ENCODE assay signal across 12 cellular contexts in the genomic region with DNA sequence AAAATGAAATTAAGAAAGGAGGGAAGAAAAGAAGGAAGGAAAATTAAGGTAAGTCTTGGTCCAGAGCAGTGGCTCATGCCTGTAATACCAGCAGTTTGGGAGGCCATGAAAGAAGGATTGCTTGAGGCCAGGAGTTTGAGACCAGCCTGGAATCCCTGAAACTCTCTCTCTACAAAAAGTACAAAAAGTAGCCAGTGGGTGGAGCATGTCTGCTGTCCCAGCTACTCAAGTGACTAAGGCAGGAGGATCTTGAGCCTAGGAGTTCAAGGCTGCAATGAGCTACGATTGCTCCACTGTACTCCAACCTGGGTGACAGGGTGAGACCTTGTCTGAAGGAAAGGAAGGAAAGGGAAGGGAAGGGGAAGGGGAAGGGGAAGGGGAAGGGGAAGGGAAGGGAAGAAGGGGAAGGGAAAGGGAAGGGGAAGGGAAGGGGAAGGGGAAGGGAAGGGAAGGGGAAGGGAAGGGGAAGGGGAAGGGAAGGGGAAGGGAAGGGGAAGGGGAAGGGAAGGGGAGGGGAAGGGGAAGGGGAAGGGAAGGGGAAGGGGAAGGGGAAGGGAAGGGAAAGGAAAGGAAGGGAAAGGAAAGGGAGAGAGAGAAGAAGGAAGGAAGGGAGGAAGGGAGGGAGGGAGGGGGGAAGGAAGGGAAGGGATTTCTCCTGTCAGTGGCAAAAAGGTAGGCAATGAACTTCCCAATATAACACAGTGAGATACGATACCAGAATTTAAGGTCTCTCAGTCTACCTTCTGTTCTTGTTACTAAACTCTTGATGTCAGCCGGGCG.
DNase-seq lines count a peak whose midpoint lies in the region; ATAC-seq, FAIRE-seq and TF ChIP-seq lines count a peak whose summit lies in the region.
"Had no signal": no experiment of that assay in that cellular context is flagged by ENCODE, and none has a peak within 500 bp of the region (broad histone marks: within the 10 kb centered on the region; RNA-seq: fewer than 3 reads in every experiment).

No MANE protein-coding gene starts in this region.

- H3K4me3 Mint-ChIP-seq in neural crest cell, result no peak overlapping the region
- no peak overlapping the region for H3K4me3 Mint-ChIP-seq in activated naive CD4-positive, alpha-beta T cell treated with anti-CD3 and anti-CD28 coated beads for 36 hours
- H3K4me3 Mint-ChIP-seq: activated CD8-positive, alpha-beta T cell treated with anti-CD3 and anti-CD28 coated beads, Interleukin-2, amount 10 ng/mL, durations not matched to agents 7 days and 5 days had no signal

- H3K9me3 Mint-ChIP-seq in neural crest cell, result peaks cover 14% of the 10 kb centered on the region
- H3K9me3 Mint-ChIP-seq in activated naive CD4-positive, alpha-beta T cell treated with anti-CD3 and anti-CD28 coated beads for 36 hours, result peaks cover 3% of the 10 kb centered on the region

- CTCF ChIA-PET in GM12878 (lab: Yijun Ruan, JAX), result no interaction called here
- CTCF ChIA-PET in activated naive CD4-positive, alpha-beta T cell treated with anti-CD3 and anti-CD28 coated beads for 36 hours (lab: Charles Lee), result no interaction called here

- no peak overlapping the region for H2AFZ ChIP-seq in GM12878 (ENCODE audit: control insufficient read depth, low read depth, low read length)

- TF ChIP-seq EP300 in GM12878 (IDR thresholded peaks at IDR 0.05; ENCODE audit: borderline replicate concordance in 1 of 2, control insufficient read depth in 1 of 2, low read depth in 2 of 2, low read length in 2 of 2), result no peak

- FAIRE-seq in GM12878 (lab: Jason Lieb, UNC) (no peak), GM19239 (lab: Jason Lieb, UNC) (no peak), HTR-8/SVneo (lab: Jason Lieb, UNC) (no peak)
- FAIRE-seq: bronchial epithelial cell had no signal

- ATAC-seq in GM12878, result peak; percentile 42; the same call in 1 of the 3 replicates
- ATAC-seq: activated CD8-positive, alpha-beta T cell treated with anti-CD3 and anti-CD28 coated beads, Interleukin-2, amount 10 ng/mL, durations not matched to agents 7 days and 5 days had no signal

- no peaks in the 10 kb centered on the region for H3K4me1 ChIP-seq in GM12878 (ENCODE audit: control insufficient read depth, insufficient read depth, low read length)

- peaks cover 28% of the 10 kb centered on the region for H3K36me3 Mint-ChIP-seq in neural crest cell (ENCODE audit: low read depth)
- H3K36me3 Mint-ChIP-seq in activated naive CD4-positive, alpha-beta T cell treated with anti-CD3 and anti-CD28 coated beads for 36 hours (ENCODE audit: low read depth), result no peaks in the 10 kb centered on the region

- SMC1A ChIA-PET in GM12878 (lab: Charles Lee; ENCODE audit: uncharacterized antibody, unreplicated experiment), result no interaction called here

- H3K79me2 ChIP-seq in GM12878 (ENCODE audit: control insufficient read depth, insufficient read depth, low read length), result no peaks in the 10 kb centered on the region

- H3K27ac ChIP-seq in GM12878 (ENCODE audit: control insufficient read depth, insufficient read depth), result no peak overlapping the region

- no peak overlapping the region for H3K4me2 ChIP-seq in GM12878 (ENCODE audit: control insufficient read depth, insufficient read depth)

- in situ Hi-C loops in GM12878 (cut with MboI), result no loop called here

- H3K27ac Mint-ChIP-seq in neural crest cell (ENCODE audit: unreplicated experiment), result no peak overlapping the region
- no peak overlapping the region for H3K27ac Mint-ChIP-seq in activated naive CD4-positive, alpha-beta T cell treated with anti-CD3 and anti-CD28 coated beads for 36 hours
- H3K27ac Mint-ChIP-seq: activated CD8-positive, alpha-beta T cell treated with anti-CD3 and anti-CD28 coated beads, Interleukin-2, amount 10 ng/mL, durations not matched to agents 7 days and 5 days had no signal

- POLR2A ChIA-PET in GM12878 (lab: Charles Lee), result no interaction called here

- no peaks in the 10 kb centered on the region for H3K36me3 ChIP-seq in GM12878 (ENCODE audit: control insufficient read depth in 2 of 2, insufficient read depth in 2 of 2, low read length in 1 of 2)

- peaks cover 28% of the 10 kb centered on the region for H3K4me1 Mint-ChIP-seq in neural crest cell
- H3K4me1 Mint-ChIP-seq in activated naive CD4-positive, alpha-beta T cell treated with anti-CD3 and anti-CD28 coated beads for 36 hours (ENCODE audit: low read depth), result no peaks in the 10 kb centered on the region

- no peaks in the 10 kb centered on the region; the same call in 1 of the 3 replicates for H3K9me3 ChIP-seq in GM12878 (replicated peaks; ENCODE audit: control insufficient read depth, insufficient read depth, low read length)

- intact Hi-C loops in GM12878 (cut with micrococcal nuclease; ENCODE audit: unreplicated experiment), result no loop called here
- intact Hi-C loops in activated naive CD4-positive, alpha-beta T cell treated with anti-CD3 and anti-CD28 coated beads for 36 hours (cut with micrococcal nuclease), result no loop called here

- no peak overlapping the region for H3K9ac ChIP-seq in GM12878 (ENCODE audit: control insufficient read depth, insufficient read depth, low read length)

- H4K20me1 ChIP-seq in GM12878 (ENCODE audit: control insufficient read depth, insufficient read depth), result no peaks in the 10 kb centered on the region

- RAD21 ChIA-PET in GM12878 (lab: Charles Lee; ENCODE audit: unreplicated experiment), result no interaction called here

- no peak for TF ChIP-seq POLR2A in GM12878 (IDR thresholded peaks at IDR 0.05; ENCODE audit: low read depth, low read length)

- TF ChIP-seq RAD21 in GM12878 (IDR thresholded peaks at IDR 0.05; ENCODE audit: insufficient read depth, low read depth, low read length), result no peak

- H3K27me3 ChIP-seq in GM12878 (replicated peaks in 1 of 2; ENCODE audit: control insufficient read depth in 2 of 2, insufficient read depth in 2 of 2, low read length in 1 of 2), result no peaks in the 10 kb centered on the region

- peak; percentile 4 for DNase-seq in Jurkat, Clone E6-1 (ENCODE audit: low read depth, low spot score)
- DNase-seq in GM12878 (ENCODE audit: low read depth, low spot score) (no peak), neural crest cell (ENCODE audit: low read depth, low spot score) (no peak), GM19239 (ENCODE audit: insufficient read length, low spot score) (no peak), HTR-8/SVneo (ENCODE audit: insufficient read length, low spot score) (no peak)
- DNase-seq in activated naive CD4-positive, alpha-beta T cell treated with anti-CD3 and anti-CD28 coated beads for 36 hours, result no peak
- DNase-seq: activated CD8-positive, alpha-beta T cell treated with anti-CD3 and anti-CD28 coated beads, Interleukin-2, amount 10 ng/mL, durations not matched to agents 7 days and 5 days; activated effector memory CD4-positive, alpha-beta T cell treated with anti-CD3 and anti-CD28 coated beads, Interleukin-2, amount 50 U/mL, for 16 hours; MV-4-11; NCI-H345 had no signal

- H3K4me3 ChIP-seq in Jurkat, Clone E6-1 (ENCODE audit: low read length), result no peak overlapping the region
- no peak overlapping the region for H3K4me3 ChIP-seq in GM12878

- BruUV-seq in GM12878 (replicated peaks; lab: Mats Ljungman, UMichigan), result no TSS peak

- peak; percentile 35 for TF ChIP-seq CTCF in GM12873 (IDR thresholded peaks at IDR 0.05; ENCODE audit: insufficient read depth, low read depth, low read length, missing control alignments)
- no peak for TF ChIP-seq CTCF in GM12878 (IDR thresholded peaks at IDR 0.05 in 2 of 3, conservative IDR thresholded peaks at IDR 0.05 in 1 of 3; ENCODE audit: control insufficient read depth in 2 of 3, extremely low read depth in 1 of 3, insufficient read depth in 1 of 3, low read depth in 3 of 3, low read length in 3 of 3)
- peak; percentile 22 for TF ChIP-seq CTCF in neural crest cell (conservative IDR thresholded peaks at IDR 0.05)

- H3K27me3 Mint-ChIP-seq in neural crest cell (ENCODE audit: low read depth), result no peaks in the 10 kb centered on the region
- H3K27me3 Mint-ChIP-seq in activated naive CD4-positive, alpha-beta T cell treated with anti-CD3 and anti-CD28 coated beads for 36 hours (ENCODE audit: low read depth), result peaks cover 2% of the 10 kb centered on the region

- WGBS in GM12878 (ENCODE audit: insufficient coverage, insufficient replicate concordance, low lambda C conversion rate, missing lambda C conversion rate), result 72% methylated on average over 4 of the region's 4 CpGs

TF ChIP-seq in GM12878, 131 proteins besides CTCF, POLR2A, EP300 and RAD21 (continues in another document):
- TF ChIP-seq HDGF (IDR thresholded peaks at IDR 0.05), result no peak
- TF ChIP-seq IKZF1 (conservative IDR thresholded peaks at IDR 0.05), result no peak
- TF ChIP-seq FOXM1 (IDR thresholded peaks at IDR 0.05; ENCODE audit: low read depth, low read length), result no peak
- no peak for TF ChIP-seq CREB1 (IDR thresholded peaks at IDR 0.05; ENCODE audit: low read depth)
- TF ChIP-seq, protein P1, sequence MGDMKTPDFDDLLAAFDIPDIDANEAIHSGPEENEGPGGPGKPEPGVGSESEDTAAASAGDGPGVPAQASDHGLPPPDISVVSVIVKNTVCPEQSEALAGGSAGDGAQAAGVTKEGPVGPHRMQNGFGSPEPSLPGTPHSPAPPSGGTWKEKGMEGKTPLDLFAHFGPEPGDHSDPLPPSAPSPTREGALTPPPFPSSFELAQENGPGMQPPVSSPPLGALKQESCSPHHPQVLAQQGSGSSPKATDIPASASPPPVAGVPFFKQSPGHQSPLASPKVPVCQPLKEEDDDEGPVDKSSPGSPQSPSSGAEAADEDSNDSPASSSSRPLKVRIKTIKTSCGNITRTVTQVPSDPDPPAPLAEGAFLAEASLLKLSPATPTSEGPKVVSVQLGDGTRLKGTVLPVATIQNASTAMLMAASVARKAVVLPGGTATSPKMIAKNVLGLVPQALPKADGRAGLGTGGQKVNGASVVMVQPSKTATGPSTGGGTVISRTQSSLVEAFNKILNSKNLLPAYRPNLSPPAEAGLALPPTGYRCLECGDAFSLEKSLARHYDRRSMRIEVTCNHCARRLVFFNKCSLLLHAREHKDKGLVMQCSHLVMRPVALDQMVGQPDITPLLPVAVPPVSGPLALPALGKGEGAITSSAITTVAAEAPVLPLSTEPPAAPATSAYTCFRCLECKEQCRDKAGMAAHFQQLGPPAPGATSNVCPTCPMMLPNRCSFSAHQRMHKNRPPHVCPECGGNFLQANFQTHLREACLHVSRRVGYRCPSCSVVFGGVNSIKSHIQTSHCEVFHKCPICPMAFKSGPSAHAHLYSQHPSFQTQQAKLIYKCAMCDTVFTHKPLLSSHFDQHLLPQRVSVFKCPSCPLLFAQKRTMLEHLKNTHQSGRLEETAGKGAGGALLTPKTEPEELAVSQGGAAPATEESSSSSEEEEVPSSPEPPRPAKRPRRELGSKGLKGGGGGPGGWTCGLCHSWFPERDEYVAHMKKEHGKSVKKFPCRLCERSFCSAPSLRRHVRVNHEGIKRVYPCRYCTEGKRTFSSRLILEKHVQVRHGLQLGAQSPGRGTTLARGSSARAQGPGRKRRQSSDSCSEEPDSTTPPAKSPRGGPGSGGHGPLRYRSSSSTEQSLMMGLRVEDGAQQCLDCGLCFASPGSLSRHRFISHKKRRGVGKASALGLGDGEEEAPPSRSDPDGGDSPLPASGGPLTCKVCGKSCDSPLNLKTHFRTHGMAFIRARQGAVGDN (IDR thresholded peaks at IDR 0.05), result no peak
- no peak for TF ChIP-seq CEBPB (IDR thresholded peaks at IDR 0.05; ENCODE audit: borderline replicate concordance in 1 of 2, low read depth in 2 of 2, low read length in 2 of 2)
- TF ChIP-seq NBN (IDR thresholded peaks at IDR 0.05), result no peak
- TF ChIP-seq ZNF622 (IDR thresholded peaks at IDR 0.05), result no peak

Comparison
In these comparisons a context has a peak if more than half of its experiments do, and no peak if none do; other contexts are left out.
1. CTCF ChIP-seq: peak in GM12873 (single experiment) and neural crest cell (single experiment); none in GM12878 (0 of 3).